ENCODE assay signal across 22 cellular contexts in the genomic region with DNA sequence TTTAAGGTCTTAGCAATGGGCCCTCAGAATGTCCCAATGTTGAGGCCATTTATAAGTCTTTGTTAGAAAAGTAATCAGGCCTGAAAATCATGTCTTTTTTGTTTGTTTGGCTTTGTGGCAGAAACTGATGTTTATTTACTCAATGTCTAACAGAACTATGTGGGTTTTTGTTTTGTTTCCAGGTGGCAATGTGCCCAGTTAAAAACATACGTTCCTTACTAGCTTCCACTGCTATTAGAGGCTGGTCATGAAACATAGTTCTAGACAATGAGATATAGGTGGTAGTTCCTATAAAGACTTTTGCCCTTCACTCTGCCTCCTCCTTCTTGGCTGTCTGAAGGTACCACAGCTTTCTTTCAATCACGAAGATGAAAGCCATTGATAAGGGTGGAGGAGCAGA.
A peak's percentile ranks its signal among the peaks of the same experiment; 100 is the strongest.
DNase-seq lines count a peak whose midpoint lies in the region; FAIRE-seq and TF ChIP-seq lines count a peak whose summit lies in the region.
"Had no signal": no experiment of that assay in that cellular context is flagged by ENCODE, and none has a peak within 500 bp of the region (broad histone marks: within the 10 kb centered on the region; RNA-seq: fewer than 3 reads in every experiment).

No MANE protein-coding gene starts in this region.

- H3K4me3 ChIP-seq in adipocyte (ENCODE audit: low read length) (no peak overlapping the region), fibroblast of mammary gland (ENCODE audit: control insufficient read depth, low read depth, low read length) (no peak overlapping the region), right atrium auricular region (no peak overlapping the region)

- no peak for FAIRE-seq in RCC 7860 (lab: Jason Lieb, UNC)
- FAIRE-seq: GM18507, HTR-8/SVneo had no signal

- DNase-seq in NCI-H345 (lab: John Stamatoyannopoulos, UW) = peak; percentile 3
- DNase-seq in NCI-H345 treated with DMSO at 0.1 percent for 48 hours (lab: John Stamatoyannopoulos, UW; ENCODE audit: unreplicated experiment) = no peak
- DNase-seq in H4 (ENCODE audit: low spot score) = peak; percentile 22
- peak; percentile 36 for DNase-seq in adipocyte (ENCODE audit: low read depth)
- peak; percentile 12 for DNase-seq in fibroblast of mammary gland (ENCODE audit: low read depth)
- DNase-seq in RCC 7860 (ENCODE audit: low spot score) = no peak
- DNase-seq in NCI-H510A treated with DMSO at 0.1 percent for 48 hours (lab: John Stamatoyannopoulos, UW) = no peak
- no peak for DNase-seq in right atrium auricular region (ENCODE audit: low spot score)
- DNase-seq: DMS153, DND-41, H7, KBM-7, MM.1S, NCI-H187, NCI-H2081 treated with DMSO at 0.1 percent for 48 hours, NCI-H2171, NCI-H524, OCI-M1, SK-N-SH, SW 1271 had no signal

- no peaks in the 10 kb centered on the region for H3K9me3 ChIP-seq in adipocyte (ENCODE audit: control insufficient read depth, low read length)
- no peaks in the 10 kb centered on the region for H3K9me3 ChIP-seq in right atrium auricular region
- H3K9me3 ChIP-seq: SK-N-SH had no signal

- H3K27ac ChIP-seq in right atrium auricular region = no peak overlapping the region

- H3K27me3 ChIP-seq in adipocyte (replicated peaks; ENCODE audit: control insufficient read depth, insufficient read depth, low read length) (no peaks in the 10 kb centered on the region), right atrium auricular region (no peaks in the 10 kb centered on the region)

- H3K36me3 ChIP-seq in adipocyte (ENCODE audit: control insufficient read depth, insufficient read depth, low read length, severe bottlenecking) = no peaks in the 10 kb centered on the region
- no peaks in the 10 kb centered on the region for H3K36me3 ChIP-seq in right atrium auricular region

- TF ChIP-seq CTCF in fibroblast of mammary gland (conservative IDR thresholded peaks at IDR 0.05; ENCODE audit: control insufficient read depth, insufficient read depth, low read depth, low read length) = no peak
- no peak for TF ChIP-seq CTCF in right atrium auricular region (IDR thresholded peaks at IDR 0.05)

- peaks cover 18% of the 10 kb centered on the region for H3K4me1 ChIP-seq in adipocyte (ENCODE audit: control insufficient read depth, insufficient read depth, low read length)
- no peaks in the 10 kb centered on the region for H3K4me1 ChIP-seq in right atrium auricular region

- no peak overlapping the region for H3K9ac ChIP-seq in adipocyte (ENCODE audit: low read length)
- H3K9ac ChIP-seq: SK-N-SH had no signal

Comparison
In these comparisons a context has a peak if more than half of its experiments do, and no peak if none do; other contexts are left out.
1. DNase-seq: peak in NCI-H345 (single experiment), H4 (single experiment), adipocyte (single experiment) and fibroblast of mammary gland (single experiment); none in NCI-H345 treated with DMSO at 0.1 percent for 48 hours (single experiment), RCC 7860 (single experiment), NCI-H510A treated with DMSO at 0.1 percent for 48 hours (single experiment) and right atrium auricular region (single experiment).